25 cellular contexts compared by ENCODE assay signal in the genomic region with DNA sequence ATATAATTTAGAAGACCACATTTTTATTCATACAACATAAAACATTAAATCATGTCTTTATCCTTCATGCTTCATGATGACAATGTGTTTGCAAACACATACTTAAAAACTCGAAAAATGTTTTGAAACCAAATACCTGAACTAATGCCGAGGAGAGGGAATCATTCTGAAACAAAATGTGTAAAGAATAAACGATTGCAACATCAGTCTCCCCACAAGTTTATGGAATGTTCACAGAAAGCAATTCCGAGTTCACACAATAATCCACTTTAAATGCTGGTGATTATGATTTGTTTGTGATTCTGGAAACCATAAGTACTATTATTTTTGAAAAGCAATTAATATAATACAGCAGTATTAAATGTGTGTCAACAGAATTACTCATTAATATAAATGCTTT.
"Had no signal": no experiment of that assay in that cellular context is flagged by ENCODE, and none has a peak within 500 bp of the region (broad histone marks: within the 10 kb centered on the region; RNA-seq: fewer than 3 reads in every experiment).

No MANE protein-coding gene starts in this region.

- H3K36me3 ChIP-seq: ascending aorta, brain microvascular endothelial cell, esophagus muscularis mucosa, prostate gland, right atrium auricular region, stomach, suprapubic skin, uterus had no signal

- H3K27me3 ChIP-seq: ascending aorta, brain microvascular endothelial cell, dorsolateral prefrontal cortex, esophagus muscularis mucosa, foreskin keratinocyte, right atrium auricular region, stomach, suprapubic skin, uterus had no signal

- H3K27ac ChIP-seq: ascending aorta, brain microvascular endothelial cell, dorsolateral prefrontal cortex, foreskin keratinocyte, prostate gland, right atrium auricular region, skin epidermis, stomach, uterus had no signal

- H3K9me3 ChIP-seq: ascending aorta, esophagus muscularis mucosa, prostate gland, right atrium auricular region, stomach, suprapubic skin, uterus had no signal

- H3K4me3 ChIP-seq: ascending aorta, dorsolateral prefrontal cortex, esophagus muscularis mucosa, prostate gland, right atrium auricular region, skin epidermis, stomach, suprapubic skin, uterus had no signal

- H3K4me1 ChIP-seq: ascending aorta, foreskin keratinocyte, prostate gland, right atrium auricular region, uterus had no signal

- DNase-seq: activated gamma-delta T cell treated with Interleukin-2 at 50 U/mL for 16 hours; activated T-cell treated with anti-CD3 and anti-CD28 coated beads, Interleukin-2, amount 50 U/mL, for 1 hour; brain microvascular endothelial cell; dorsolateral prefrontal cortex; effector memory CD8-positive, alpha-beta T cell; foreskin keratinocyte; glutamatergic neuron; hypothalamus; midbrain; stimulated activated CD4-positive, alpha-beta T cell treated with anti-CD3 and anti-CD28 coated beads, Interleukin-2, amount 100 ng/mL, for 24 hours; stomach; T1000; trophoblast cell; uterus had no signal

- ATAC-seq: effector memory CD8-positive, alpha-beta T cell; foreskin keratinocyte; natural killer cell treated with Interleukin-12 subunit alpha and Interleukin-12 subunit beta and Interleukin-15 and Interleukin-18, amount 100 ng/mL, for 72 hours; stimulated activated memory B cell treated with anti-CD40 and anti-IgM and Interleukin-4, amounts not matched to agents 10 μg/mL and 1 μg/mL and 100 μg/mL, for 72 hours; WTC11 had no signal

- FAIRE-seq: colon, islet of Langerhans had no signal
